ENCODE assay signal across 1 cellular context in the genomic region with DNA sequence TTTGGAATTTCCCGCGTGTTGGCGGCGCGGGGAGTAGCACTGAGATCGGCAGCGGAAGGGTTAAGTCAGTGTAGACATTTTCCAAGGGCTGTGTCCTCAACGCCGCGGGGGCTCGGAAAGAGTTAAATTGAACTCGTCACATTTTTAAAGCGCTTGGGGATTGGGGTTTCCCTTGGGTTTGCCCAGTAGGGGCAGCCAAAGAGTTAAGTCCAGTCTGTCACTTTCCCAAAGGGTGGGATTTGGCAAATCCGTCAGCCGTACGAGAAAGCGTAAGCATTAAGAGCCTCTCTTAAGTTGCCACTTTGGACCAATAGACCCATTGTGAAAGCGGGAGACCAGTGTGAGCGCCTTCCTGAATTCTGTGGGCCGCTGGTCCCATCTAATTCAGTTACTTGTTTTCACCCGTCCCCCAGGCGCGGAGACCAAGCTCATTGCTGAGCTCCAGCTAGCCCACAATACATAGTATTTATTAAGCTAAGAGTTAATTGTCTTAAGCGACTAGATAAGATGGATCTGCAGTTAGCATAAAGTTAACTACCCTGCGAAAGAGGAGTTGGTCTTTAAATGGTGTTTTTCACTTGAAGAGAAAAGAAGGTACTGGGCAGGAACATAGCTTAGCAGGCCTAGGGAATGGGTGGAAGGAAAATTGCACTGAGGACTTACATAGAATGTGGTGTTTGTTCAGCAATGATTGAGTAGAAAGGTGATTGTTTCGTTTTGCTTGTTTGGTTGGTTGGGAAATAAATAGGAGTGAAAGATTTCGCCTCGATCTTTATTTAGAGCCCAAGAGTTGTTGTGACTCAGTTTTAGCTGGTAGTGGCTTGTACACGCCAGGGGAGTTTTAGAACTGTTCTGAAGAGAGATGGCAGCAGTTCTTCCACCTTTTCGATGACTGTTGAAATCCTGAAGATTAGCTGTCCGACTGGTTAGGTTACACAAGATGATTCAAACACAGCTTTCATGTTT.
TF ChIP-seq lines count a peak whose summit lies in the region.

No MANE protein-coding gene starts in this region.

TF ChIP-seq in endothelial cell of umbilical vein, 7 proteins besides CTCF, POLR2A, EP300 and RAD21:
- TF ChIP-seq, protein P1, sequence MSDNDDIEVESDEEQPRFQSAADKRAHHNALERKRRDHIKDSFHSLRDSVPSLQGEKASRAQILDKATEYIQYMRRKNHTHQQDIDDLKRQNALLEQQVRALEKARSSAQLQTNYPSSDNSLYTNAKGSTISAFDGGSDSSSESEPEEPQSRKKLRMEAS (IDR thresholded peaks at IDR 0.05; ENCODE audit: insufficient read depth, insufficient read length), result no peak
- TF ChIP-seq GATA2 (IDR thresholded peaks at IDR 0.05; ENCODE audit: insufficient read depth, insufficient read length, low read depth, low read length) (no peak), JUN (IDR thresholded peaks at IDR 0.05; ENCODE audit: borderline replicate concordance, insufficient read depth, insufficient read length, low read depth) (no peak), EZH2 (IDR thresholded peaks at IDR 0.05; ENCODE audit: borderline replicate concordance, low read depth, low read length, severe bottlenecking) (no peak), POLR2AphosphoS5 (IDR thresholded peaks at IDR 0.05; ENCODE audit: insufficient read depth, low read depth, low read length) (no peak), MYC (IDR thresholded peaks at IDR 0.05; ENCODE audit: low read depth, low read length) (no peak), FOS (IDR thresholded peaks at IDR 0.05; ENCODE audit: borderline replicate concordance, insufficient read depth, low read length) (no peak)
